In the genomic region with DNA sequence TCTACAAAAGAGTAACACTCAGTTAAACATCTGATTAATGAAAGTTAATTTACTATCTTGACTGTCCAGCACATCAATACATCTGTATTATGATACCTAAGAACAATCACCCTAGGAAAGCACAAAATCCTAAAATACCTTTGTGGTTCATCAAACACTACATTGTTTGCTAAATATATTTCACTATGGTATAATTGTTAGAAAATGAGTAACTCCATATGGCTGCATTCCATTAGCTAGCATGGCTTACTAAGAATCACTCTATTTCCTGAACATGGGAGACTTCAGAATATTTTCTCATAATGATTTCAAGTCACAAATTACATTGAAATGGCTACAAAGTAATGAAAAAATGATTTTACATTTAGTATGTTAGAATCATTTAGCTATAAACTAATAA, we compare ENCODE assay signal across 21 cellular contexts. TPM values are rescaled to one million over a fixed set of nuclear protein-coding genes. Genes with fewer than 3 reads are reported as not detected.
A peak's percentile ranks its signal among the peaks of the same experiment; 100 is the strongest.
DNase-seq lines count a peak whose midpoint lies in the region; ATAC-seq and TF ChIP-seq lines count a peak whose summit lies in the region.
"Had no signal": no experiment of that assay in that cellular context is flagged by ENCODE, and none has a peak within 500 bp of the region (broad histone marks: within the 10 kb centered on the region; RNA-seq: fewer than 3 reads in every experiment).

No MANE protein-coding gene starts in this region.

- H3K9me3 ChIP-seq in AG04450 (ENCODE audit: control insufficient read depth, insufficient read depth, low read length): no peaks in the 10 kb centered on the region
- no peaks in the 10 kb centered on the region for H3K9me3 ChIP-seq in colonic mucosa
- H3K9me3 ChIP-seq in CD8-positive, alpha-beta T cell (ENCODE audit: low read length): no peaks in the 10 kb centered on the region
- H3K9me3 ChIP-seq in A673 (ENCODE audit: low read depth, low read length, poor library complexity, severe bottlenecking): no peaks in the 10 kb centered on the region
- H3K9me3 ChIP-seq: prostate gland, stomach, upper lobe of left lung had no signal

- no peak overlapping the region for H3K9ac ChIP-seq in colonic mucosa (ENCODE audit: low read depth in 2 of 2, low read length in 2 of 2)

- TF ChIP-seq CTCF in AG04450 (IDR thresholded peaks at IDR 0.05; ENCODE audit: low read depth, low read length) (no peak), cardiac fibroblast (IDR thresholded peaks at IDR 0.05; ENCODE audit: low read depth, low read length) (no peak), foreskin keratinocyte (conservative IDR thresholded peaks at IDR 0.05) (no peak), colonic mucosa (IDR thresholded peaks at IDR 0.05) (no peak), A673 (conservative IDR thresholded peaks at IDR 0.05; ENCODE audit: low read depth, low read length) (no peak)
- TF ChIP-seq CTCF in CD8-positive, alpha-beta T cell (IDR thresholded peaks at IDR 0.05): no peak

- H3K36me3 ChIP-seq in colonic mucosa (no peaks in the 10 kb centered on the region), A673 (ENCODE audit: insufficient read depth, low read length, poor library complexity, severe bottlenecking) (peaks cover 36% of the 10 kb centered on the region)
- H3K36me3 ChIP-seq in CD8-positive, alpha-beta T cell (ENCODE audit: insufficient read depth, low read length): peaks cover 29% of the 10 kb centered on the region
- H3K36me3 ChIP-seq: prostate gland had no signal

- no peak overlapping the region for H3K4me3 Mint-ChIP-seq in CD8-positive, alpha-beta T cell
- H3K4me3 Mint-ChIP-seq: activated CD4-positive, alpha-beta T cell treated with anti-CD3 and anti-CD28 coated beads, Interleukin-2, amount 10 ng/mL, durations not matched to agents 7 days and 5 days; CD4-positive, alpha-beta memory T cell had no signal

- H3K4me1 ChIP-seq in foreskin keratinocyte (peaks cover 9% of the 10 kb centered on the region), colonic mucosa (no peaks in the 10 kb centered on the region), A673 (ENCODE audit: insufficient read depth, low read length, poor library complexity, severe bottlenecking) (no peaks in the 10 kb centered on the region)
- no peaks in the 10 kb centered on the region for H3K4me1 ChIP-seq in CD8-positive, alpha-beta T cell (ENCODE audit: insufficient read depth, low read length)
- H3K4me1 ChIP-seq: prostate gland, stomach, upper lobe of left lung had no signal

- H3K36me3 Mint-ChIP-seq in CD8-positive, alpha-beta T cell: peaks cover 71% of the 10 kb centered on the region

- CTCF ChIA-PET in AG04450 (lab: Charles Lee): interaction anchor here (0.6 to 1.6 kb wide), 4 partner anchors 14 to 339 kb away, joined by 3 to 7 read pairs (median 6); no protein-coding TSS in a partner anchor
- CTCF ChIA-PET in CD8-positive, alpha-beta T cell (lab: Charles Lee): interaction anchor here (1.3 kb wide), 1 partner anchor 536 kb away, joined by 3 read pairs; no protein-coding TSS in a partner anchor
- CTCF ChIA-PET in A673 (lab: Charles Lee): no interaction called here

- DNase-seq in AG04450 (ENCODE audit: low read depth, low spot score) (peak; percentile 10), HT1080 (ENCODE audit: low read depth) (peak; percentile 36), cardiac fibroblast (ENCODE audit: low read depth in 2 of 2) (peak; percentile 13 to 80), foreskin keratinocyte (peak in 1 of 2 donors; percentile 48), colonic mucosa (no peak), A673 (ENCODE audit: low spot score) (no peak)
- DNase-seq in CD8-positive, alpha-beta T cell: no peak
- DNase-seq: activated CD4-positive, alpha-beta T cell treated with anti-CD3 and anti-CD28 coated beads, Interleukin-2, amount 10 ng/mL, durations not matched to agents 7 days and 5 days; activated CD8-positive, alpha-beta memory T cell treated with anti-CD3 and anti-CD28 coated beads, Interleukin-2, amount 50 U/mL, for 4 hours; activated effector memory CD4-positive, alpha-beta T cell treated with Interleukin-2 at 50 U/mL for 16 hours; CD4-positive, alpha-beta memory T cell; DND-41; NCI-H526 treated with DMSO at 0.1 percent for 48 hours; SIG-M5; small intestine; stimulated activated CD4-positive, alpha-beta T cell treated with anti-CD3 and anti-CD28 coated beads, Interleukin-4, amount 100 ng/mL, for 24 hours; stomach; upper lobe of left lung had no signal

- no peak overlapping the region for H3K27ac ChIP-seq in AG04450 (ENCODE audit: low read depth, low read length)
- no peak overlapping the region for H3K27ac ChIP-seq in foreskin keratinocyte
- H3K27ac ChIP-seq in colonic mucosa: no peak overlapping the region
- H3K27ac ChIP-seq in CD8-positive, alpha-beta T cell (ENCODE audit: low read depth, low read length): no peak overlapping the region
- no peak overlapping the region for H3K27ac ChIP-seq in A673 (ENCODE audit: low read depth, low read length, poor library complexity, severe bottlenecking)
- H3K27ac ChIP-seq: prostate gland, stomach, upper lobe of left lung had no signal

- H3K27me3 Mint-ChIP-seq in CD8-positive, alpha-beta T cell (ENCODE audit: low read depth): no peaks in the 10 kb centered on the region
- H3K27me3 Mint-ChIP-seq: activated CD4-positive, alpha-beta T cell treated with anti-CD3 and anti-CD28 coated beads, Interleukin-2, amount 10 ng/mL, durations not matched to agents 7 days and 5 days; CD4-positive, alpha-beta memory T cell had no signal

- no peak overlapping the region for H3K4me3 ChIP-seq in AG04450 (ENCODE audit: low read depth, low read length)
- H3K4me3 ChIP-seq in cardiac fibroblast (replicated peaks in 1 of 2; ENCODE audit: low read depth in 2 of 2, low read length in 2 of 2): no peak overlapping the region
- H3K4me3 ChIP-seq in colonic mucosa: no peak overlapping the region
- H3K4me3 ChIP-seq in CD8-positive, alpha-beta T cell (ENCODE audit: low read depth, low read length): no peak overlapping the region
- H3K4me3 ChIP-seq in A673 (ENCODE audit: low read depth, low read length, poor library complexity, severe bottlenecking): no peak overlapping the region
- H3K4me3 ChIP-seq: prostate gland, stomach, upper lobe of left lung had no signal

- H3K27me3 ChIP-seq in AG04450 (ENCODE audit: control insufficient read depth, insufficient read depth, low read length): no peaks in the 10 kb centered on the region
- no peaks in the 10 kb centered on the region for H3K27me3 ChIP-seq in foreskin keratinocyte
- no peaks in the 10 kb centered on the region for H3K27me3 ChIP-seq in colonic mucosa
- H3K27me3 ChIP-seq in CD8-positive, alpha-beta T cell (ENCODE audit: insufficient read depth, low read length): no peaks in the 10 kb centered on the region
- no peaks in the 10 kb centered on the region for H3K27me3 ChIP-seq in A673 (replicated peaks; ENCODE audit: insufficient read depth, low read depth, low read length, poor library complexity)
- H3K27me3 ChIP-seq: stomach, upper lobe of left lung had no signal

- intact Hi-C loops in colonic mucosa (cut with DNase I): no loop called here
- intact Hi-C loops in CD8-positive, alpha-beta T cell (cut with DNase I, micrococcal nuclease): no loop called here
- intact Hi-C loops in A673 (cut with micrococcal nuclease; ENCODE audit: unreplicated experiment): no loop called here

- BruUV-seq in A673 (replicated peaks; lab: Mats Ljungman, UMichigan): no TSS peak

- POLR2A ChIA-PET in AG04450 (lab: Yijun Ruan, JAX) (no interaction called here), A673 (lab: Charles Lee; ENCODE audit: low non-redundant PET) (no interaction called here)
- POLR2A ChIA-PET in CD8-positive, alpha-beta T cell (lab: Charles Lee): interaction anchor here (0.7 kb wide), 1 partner anchor 12 kb away, joined by 3 read pairs; a partner anchor contains a TSS

- peaks cover 3% of the 10 kb centered on the region for H3K4me1 Mint-ChIP-seq in CD8-positive, alpha-beta T cell (ENCODE audit: low read depth)
- H3K4me1 Mint-ChIP-seq: activated CD4-positive, alpha-beta T cell treated with anti-CD3 and anti-CD28 coated beads, Interleukin-2, amount 10 ng/mL, durations not matched to agents 7 days and 5 days had no signal

- no peaks in the 10 kb centered on the region for H3K9me3 Mint-ChIP-seq in CD8-positive, alpha-beta T cell
- H3K9me3 Mint-ChIP-seq: activated CD4-positive, alpha-beta T cell treated with anti-CD3 and anti-CD28 coated beads, Interleukin-2, amount 10 ng/mL, durations not matched to agents 7 days and 5 days; CD4-positive, alpha-beta memory T cell had no signal

- no peak overlapping the region for H3K27ac Mint-ChIP-seq in CD8-positive, alpha-beta T cell
- H3K27ac Mint-ChIP-seq: activated CD4-positive, alpha-beta T cell treated with anti-CD3 and anti-CD28 coated beads, Interleukin-2, amount 10 ng/mL, durations not matched to agents 7 days and 5 days had no signal

- ATAC-seq in foreskin keratinocyte (peak; percentile 52), HG02852 (IDR thresholded peaks at IDR 0.05; ENCODE audit: unreplicated experiment) (no peak)
- no peak for ATAC-seq in CD8-positive, alpha-beta T cell
- ATAC-seq: left lobe of liver had no signal

RNA-seq across cellular contexts. Expression of a gene that starts 12.5 kb away (rescaled TPM):
- polyA plus RNA-seq in AG04450 (2011; rRNA removed): 26.1 and 33.4 TPM in 2 replicates
- 23.4 and 46.5 TPM in 2 replicates for polyA minus RNA-seq in AG04450 (2011; rRNA and poly(A)+ RNA removed)
- 24.9 and 26.6 TPM in 2 replicates for total RNA-seq in HT1080 (2014; rRNA removed; shearing (Covaris generic))
- polyA plus RNA-seq in HT1080 (2015; cell fraction: cytosol; rRNA removed): 16.1 and 28.8 TPM in 2 replicates
- polyA plus RNA-seq in HT1080 (2015; cell fraction: nucleus; rRNA removed): 41.6 and 53.4 TPM in 2 replicates
- 15.8 and 16.7 TPM in 2 replicates for total RNA-seq in foreskin keratinocyte
- polyA plus RNA-seq in foreskin keratinocyte: 4.5 and 6.2 TPM in 2 replicates
- 10 to 100 TPM; 14.8 to 20.1 TPM for total RNA-seq in colonic mucosa
- 1 to 10 TPM; 3.0 to 5.1 TPM for total RNA-seq in CD8-positive, alpha-beta T cell
- 24.3 and 26.6 TPM in 2 replicates for total RNA-seq in A673 (2021)

RNA-seq across cellular contexts. Expression of a gene that starts 12.7 kb away (rescaled TPM):
- polyA plus RNA-seq in AG04450 (2011; rRNA removed) (2.9 and 3.6 TPM in 2 replicates), foreskin keratinocyte (0.72 and 0.82 TPM in 2 replicates)
- 1.4 and 2.7 TPM in 2 replicates for polyA minus RNA-seq in AG04450 (2011; rRNA and poly(A)+ RNA removed)
- 1.0 and 2.2 TPM in 2 replicates for total RNA-seq in HT1080 (2014; rRNA removed; shearing (Covaris generic))
- polyA plus RNA-seq in HT1080 (2015; cell fraction: cytosol; rRNA removed): 1.4 and 2.1 TPM in 2 replicates
- 3.4 and 4.4 TPM in 2 replicates for polyA plus RNA-seq in HT1080 (2015; cell fraction: nucleus; rRNA removed)
- total RNA-seq in foreskin keratinocyte (2.0 and 2.4 TPM in 2 replicates), colonic mucosa (1 to 10 TPM; 3.4 to 5.7 TPM), A673 (2021) (3.3 and 4.8 TPM in 2 replicates)
- 1 to 10 TPM; 3.0 to 3.9 TPM for total RNA-seq in CD8-positive, alpha-beta T cell

Comparison
In these comparisons a context has a peak if more than half of its experiments do, and no peak if none do; other contexts are left out.
1. DNase-seq: peak in AG04450 (single experiment), HT1080 (single experiment) and cardiac fibroblast (2 of 2); none in colonic mucosa (single experiment), CD8-positive, alpha-beta T cell (0 of 7) and A673 (single experiment).